ENCODE assay signal across 26 cellular contexts in the genomic region with DNA sequence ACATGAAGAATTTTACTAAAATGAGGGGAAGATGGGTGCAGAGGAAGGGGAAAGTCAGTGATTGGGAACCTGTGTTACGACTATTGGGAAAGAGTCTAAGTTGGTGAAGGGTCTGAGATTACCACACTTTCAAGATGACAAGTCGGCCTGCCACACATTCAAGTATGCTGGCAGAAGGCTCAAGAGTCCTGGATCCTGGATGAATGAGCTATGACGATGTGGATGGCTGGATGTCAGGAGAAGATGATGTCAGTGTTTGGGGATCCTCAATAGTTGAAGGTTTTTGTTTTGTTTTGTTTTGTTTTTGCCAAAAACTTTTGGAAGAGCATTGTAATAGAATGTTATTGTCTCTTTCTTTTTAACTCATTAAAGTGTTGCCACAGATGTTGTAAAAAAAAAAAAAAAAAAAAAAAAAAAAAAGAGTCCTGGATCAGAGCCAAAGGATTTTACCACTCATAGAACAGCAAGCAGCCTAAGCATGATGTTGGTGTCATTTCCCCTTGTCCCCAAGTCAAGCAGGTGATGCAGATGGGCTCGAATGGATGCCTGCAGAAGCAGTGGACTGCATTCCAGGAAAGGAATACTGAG.
A peak's percentile ranks its signal among the peaks of the same experiment; 100 is the strongest.
DNase-seq lines count a peak whose midpoint lies in the region; ATAC-seq, FAIRE-seq and TF ChIP-seq lines count a peak whose summit lies in the region.
"Had no signal": no experiment of that assay in that cellular context is flagged by ENCODE, and none has a peak within 500 bp of the region (broad histone marks: within the 10 kb centered on the region; RNA-seq: fewer than 3 reads in every experiment).

No MANE protein-coding gene starts in this region.

- dilution Hi-C loops in IMR-90 (cut with HindIII; ENCODE audit: low sequenced_read_pairs, unreplicated experiment), result no loop called here

- ATAC-seq in IMR-90 (ENCODE audit: low read depth), result no peak
- ATAC-seq in gastroesophageal sphincter, result no peak
- no peak for ATAC-seq in WTC11
- ATAC-seq: activated T-cell treated with anti-CD3 and anti-CD28 coated beads, Interleukin-2, amount 50 U/mL, for 4 hours; T-helper 17 cell had no signal

- TF ChIP-seq RAD21 in IMR-90 (IDR thresholded peaks at IDR 0.05; ENCODE audit: low read length), result no peak

- H3K23ac ChIP-seq in IMR-90 (ENCODE audit: low read depth, low read length), result no peak overlapping the region

- H3K27me3 ChIP-seq in A673 (replicated peaks; ENCODE audit: insufficient read depth, low read depth, low read length, poor library complexity) (no peaks in the 10 kb centered on the region), IMR-90 (ENCODE audit: control insufficient read depth, insufficient read depth, low read length) (no peaks in the 10 kb centered on the region), bronchial epithelial cell (ENCODE audit: control insufficient read depth, insufficient read depth, low read length) (no peaks in the 10 kb centered on the region), gastroesophageal sphincter (no peaks in the 10 kb centered on the region)
- H3K27me3 ChIP-seq: brain microvascular endothelial cell, ovary, SJSA1 had no signal

- H2BK15ac ChIP-seq in IMR-90 (ENCODE audit: low read depth, low read length), result no peak overlapping the region

- H3K27me3 Mint-ChIP-seq in WTC11 (ENCODE audit: low read depth), result no peaks in the 10 kb centered on the region
- H3K27me3 Mint-ChIP-seq: CD4-positive, alpha-beta memory T cell; natural killer cell treated with Interleukin-12 subunit alpha and Interleukin-12 subunit beta and Interleukin-15 and Interleukin-18, amount 100 ng/mL, for 72 hours; T-helper 17 cell had no signal

- no peak overlapping the region for H3K4me2 ChIP-seq in IMR-90 (ENCODE audit: low read depth, low read length)

- no peaks in the 10 kb centered on the region for H3K36me3 Mint-ChIP-seq in WTC11
- H3K36me3 Mint-ChIP-seq: CD4-positive, alpha-beta memory T cell; natural killer cell treated with Interleukin-12 subunit alpha and Interleukin-12 subunit beta and Interleukin-15 and Interleukin-18, amount 100 ng/mL, for 72 hours had no signal

- CTCF ChIA-PET in A673 (lab: Charles Lee), result interaction anchor here (0.7 kb wide), 1 partner anchor 242 kb away, joined by 4 read pairs; no protein-coding TSS in a partner anchor
- CTCF ChIA-PET in IMR-90 (lab: Yijun Ruan, JAX), result no interaction called here
- CTCF ChIA-PET in WTC11 (lab: Charles Lee), result interaction anchor here (1.4 kb wide), 1 partner anchor 93 kb away, joined by 5 read pairs; no protein-coding TSS in a partner anchor

- no peak overlapping the region for H3K9ac ChIP-seq in IMR-90 (ENCODE audit: low read depth, low read length)

- POLR2A ChIA-PET in A673 (lab: Charles Lee; ENCODE audit: low non-redundant PET) (no interaction called here), IMR-90 (lab: Charles Lee; ENCODE audit: unreplicated experiment) (no interaction called here), WTC11 (lab: Charles Lee) (no interaction called here)

- H2AK9ac ChIP-seq in IMR-90 (replicated peaks; ENCODE audit: low read depth, low read length, poor library complexity), result no peak overlapping the region

- H3K9me3 ChIP-seq in A673 (ENCODE audit: low read depth, low read length, poor library complexity, severe bottlenecking) (no peaks in the 10 kb centered on the region), IMR-90 (ENCODE audit: control insufficient read depth, insufficient read depth, low read length) (no peaks in the 10 kb centered on the region), gastroesophageal sphincter (no peaks in the 10 kb centered on the region)
- H3K9me3 ChIP-seq: ovary, SJSA1, thoracic aorta had no signal

- H2BK120ac ChIP-seq in IMR-90 (ENCODE audit: low read depth, low read length), result 0 out of 2 replicates have a peak overlapping the region, but pooled peaks have one; percentile 22

- WGBS in IMR-90 (ENCODE audit: extremely low coverage in 2 of 2, insufficient read length in 1 of 2), 2 experiments, result 100% methylated on average over 1 of the region's 4 CpGs; no CpG with 5 or more reads in 1 of the 2 experiments
- 74 to 86% methylated on average over 3 to 4 of the region's 4 CpGs for WGBS in gastroesophageal sphincter (ENCODE audit: low coverage in 1 of 2), 2 donors

- no peak overlapping the region for H4K5ac ChIP-seq in IMR-90 (ENCODE audit: low read depth, low read length)

- no peak overlapping the region for H4K91ac ChIP-seq in IMR-90 (ENCODE audit: insufficient read depth, low read depth, low read length)

- no peak overlapping the region for H2BK20ac ChIP-seq in IMR-90 (ENCODE audit: low read depth, low read length)

- H3K36me3 ChIP-seq in A673 (ENCODE audit: insufficient read depth, low read length, poor library complexity, severe bottlenecking), result no peaks in the 10 kb centered on the region
- H3K36me3 ChIP-seq in IMR-90 (ENCODE audit: control insufficient read depth, insufficient read depth, low read length), result no peaks in the 10 kb centered on the region
- H3K36me3 ChIP-seq in bronchial epithelial cell (ENCODE audit: control insufficient read depth, insufficient read depth, low read length), result no peaks in the 10 kb centered on the region
- H3K36me3 ChIP-seq in gastroesophageal sphincter, result no peaks in the 10 kb centered on the region
- H3K36me3 ChIP-seq: brain microvascular endothelial cell, ovary, SJSA1, thoracic aorta had no signal

- DNase-seq in A673 (ENCODE audit: low spot score) (peak; percentile 26), IMR-90 (no peak), bronchial epithelial cell (ENCODE audit: low read depth) (no peak), WTC11 (ENCODE audit: low spot score) (no peak)
- no peak for DNase-seq in stimulated activated CD4-positive, alpha-beta T cell treated with anti-CD3 and anti-CD28 coated beads, Interleukin-4, amount 100 ng/mL, for 24 hours
- DNase-seq: activated CD4-positive, alpha-beta T cell treated with anti-CD3 and anti-CD28 coated beads for 48 hours; activated T-cell treated with anti-CD3 and anti-CD28 coated beads, Interleukin-2, amount 50 U/mL, for 4 hours; brain microvascular endothelial cell; CD4-positive, alpha-beta memory T cell; endodermal cell; H9; NCI-H1436; NCI-H2171; NCI-H524 treated with DMSO at 0.1 percent for 48 hours; ovary; retina; stimulated activated naive CD4-positive, alpha-beta T cell treated with Interleukin-2 at 50 U/mL for 16 hours; T-helper 17 cell had no signal

- in situ Hi-C loops in IMR-90 (cut with MboI; ENCODE audit: low sequenced_read_pairs), result loop anchor here (5.0 to 25.0 kb wide), 3 partner anchors 577 to 1252 kb away; no protein-coding TSS in a partner anchor

- H3K4me3 ChIP-seq in A673 (ENCODE audit: low read depth, low read length, poor library complexity, severe bottlenecking), result no peak overlapping the region
- H3K4me3 ChIP-seq in IMR-90 (ENCODE audit: insufficient read depth, low read depth, low read length), result no peak overlapping the region
- H3K4me3 ChIP-seq in bronchial epithelial cell (ENCODE audit: low read depth, low read length), result no peak overlapping the region
- H3K4me3 ChIP-seq in gastroesophageal sphincter, result no peak overlapping the region
- H3K4me3 ChIP-seq: coronary artery, ovary, SJSA1, thoracic aorta had no signal

- peaks cover 0 to 5% of the 10 kb centered on the region in 2 experiments; a peak in 1 of 4 replicates for H3K79me1 ChIP-seq in IMR-90 (ENCODE audit: low read depth in 1 of 2, low read length in 2 of 2)

- H3K4me3 Mint-ChIP-seq in WTC11, result no peak overlapping the region
- H3K4me3 Mint-ChIP-seq: activated T-cell treated with anti-CD3 and anti-CD28 coated beads, Interleukin-2, amount 50 U/mL, for 4 hours; CD4-positive, alpha-beta memory T cell; endodermal cell; H9; natural killer cell treated with Interleukin-12 subunit alpha and Interleukin-12 subunit beta and Interleukin-15 and Interleukin-18, amount 100 ng/mL, for 72 hours; T-helper 17 cell had no signal

- H3K9me1 ChIP-seq in IMR-90 (ENCODE audit: insufficient read depth, low read length), result peaks cover 4% of the 10 kb centered on the region; the same call in 1 of the 2 replicates

- H2AFZ ChIP-seq in IMR-90 (replicated peaks; ENCODE audit: low read length, poor library complexity), result no peak overlapping the region

- no peak overlapping the region for H3K18ac ChIP-seq in IMR-90 (ENCODE audit: low read depth, low read length)

- no peak for TF ChIP-seq EP300 in gastroesophageal sphincter (IDR thresholded peaks at IDR 0.05)

- no peak for TF ChIP-seq CTCF in A673 (conservative IDR thresholded peaks at IDR 0.05; ENCODE audit: low read depth, low read length)
- no peak for TF ChIP-seq CTCF in C4-2B (conservative IDR thresholded peaks at IDR 0.05)
- no peak for TF ChIP-seq CTCF in IMR-90 (conservative IDR thresholded peaks at IDR 0.05; ENCODE audit: low read depth, low read length)
- TF ChIP-seq CTCF in bronchial epithelial cell (IDR thresholded peaks at IDR 0.05; ENCODE audit: insufficient read depth, low read length, severe bottlenecking), result no peak
- no peak for TF ChIP-seq CTCF in gastroesophageal sphincter (IDR thresholded peaks at IDR 0.05)
- TF ChIP-seq CTCF in WTC11 (IDR thresholded peaks at IDR 0.05), result no peak

- TF ChIP-seq POLR2A in IMR-90 (IDR thresholded peaks at IDR 0.05; ENCODE audit: low read depth, low read length) (no peak), gastroesophageal sphincter (IDR thresholded peaks at IDR 0.05) (no peak)

- no peaks in the 10 kb centered on the region for H4K20me1 ChIP-seq in IMR-90 (ENCODE audit: insufficient read depth, low read length)

- H3K56ac ChIP-seq in IMR-90 (ENCODE audit: extremely low read depth, insufficient read depth, low read length), result no peak overlapping the region

- H3K4me1 Mint-ChIP-seq in WTC11, result no peaks in the 10 kb centered on the region
- H3K4me1 Mint-ChIP-seq: endodermal cell, H9 had no signal

- H2AK5ac ChIP-seq in IMR-90 (ENCODE audit: low read depth, low read length), result no peak overlapping the region

- H3K4me1 ChIP-seq in A673 (ENCODE audit: insufficient read depth, low read length, poor library complexity, severe bottlenecking) (peaks cover 66% of the 10 kb centered on the region), IMR-90 (ENCODE audit: control insufficient read depth, insufficient read depth, low read length) (peaks cover 4% of the 10 kb centered on the region; the same call in 1 of the 2 replicates), gastroesophageal sphincter (peaks cover 0 to 9% (median 4%) of the 10 kb centered on the region in 3 donors)

- H4K8ac ChIP-seq in IMR-90 (ENCODE audit: low read depth in 2 of 2, low read length in 2 of 2), result no peak overlapping the region

- no peak overlapping the region for H3K4ac ChIP-seq in IMR-90 (ENCODE audit: low read depth, low read length)

- BruUV-seq in A673 (replicated peaks; lab: Mats Ljungman, UMichigan) (no TSS peak), IMR-90 (replicated peaks; lab: Mats Ljungman, UMichigan) (no TSS peak)

- intact Hi-C loops in A673 (cut with micrococcal nuclease; ENCODE audit: unreplicated experiment) (loop anchor here (5.0 to 10.0 kb wide), 2 partner anchors 240 to 378 kb away; no protein-coding TSS in a partner anchor), IMR-90 (cut with micrococcal nuclease) (no loop called here)

- no peak overlapping the region for H2BK5ac ChIP-seq in IMR-90 (ENCODE audit: low read depth, low read length, poor library complexity, severe bottlenecking)

- H3K14ac ChIP-seq in IMR-90 (replicated peaks; ENCODE audit: low read depth, low read length), result 0 out of 2 replicates have a peak overlapping the region, but pooled peaks have one; percentile 42

- H3K9me3 Mint-ChIP-seq in WTC11, result no peaks in the 10 kb centered on the region
- H3K9me3 Mint-ChIP-seq: activated T-cell treated with anti-CD3 and anti-CD28 coated beads, Interleukin-2, amount 50 U/mL, for 4 hours; CD4-positive, alpha-beta memory T cell; endodermal cell; H9; natural killer cell treated with Interleukin-12 subunit alpha and Interleukin-12 subunit beta and Interleukin-15 and Interleukin-18, amount 100 ng/mL, for 72 hours had no signal

- no peak overlapping the region for H3K27ac Mint-ChIP-seq in WTC11
- H3K27ac Mint-ChIP-seq: CD4-positive, alpha-beta memory T cell; endodermal cell; H9; natural killer cell treated with Interleukin-12 subunit alpha and Interleukin-12 subunit beta and Interleukin-15 and Interleukin-18, amount 100 ng/mL, for 72 hours; T-helper 17 cell had no signal

- FAIRE-seq in bronchial epithelial cell (lab: Jason Lieb, UNC), result peak; percentile 50
- FAIRE-seq: G401.6, keratinocyte had no signal

- H3K27ac ChIP-seq in A673 (ENCODE audit: low read depth, low read length, poor library complexity, severe bottlenecking), result no peak overlapping the region
- H3K27ac ChIP-seq in C4-2B, result peak overlapping the region; percentile 63; the same call in 1 of the 2 replicates
- H3K27ac ChIP-seq in IMR-90 (ENCODE audit: insufficient read depth, low read length), result no peak overlapping the region
- H3K27ac ChIP-seq in gastroesophageal sphincter, result no peak overlapping the region
- H3K27ac ChIP-seq: brain microvascular endothelial cell, coronary artery, ovary, thoracic aorta had no signal
